Comparison of ENCODE assay signal across 8 cellular contexts in the genomic region with DNA sequence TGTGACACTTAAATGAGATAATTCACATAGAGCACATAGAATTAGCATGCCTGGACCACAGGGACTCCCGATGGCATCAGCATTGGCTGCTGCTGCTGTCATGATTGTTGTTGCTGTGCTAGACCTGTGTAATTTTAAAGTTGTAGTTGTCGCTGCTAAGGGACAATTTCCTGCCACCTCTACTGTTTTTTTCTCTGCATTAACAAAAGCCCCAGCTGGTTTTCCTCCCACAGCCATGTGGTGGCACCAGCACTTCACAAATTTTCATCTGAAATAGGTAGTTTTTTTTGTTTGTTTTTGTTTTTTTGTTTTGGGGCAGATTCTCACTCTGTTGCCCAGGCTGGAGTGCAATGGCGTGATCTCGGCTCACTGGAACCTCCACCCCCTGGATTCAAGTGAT. TPM values are rescaled to one million over a fixed set of nuclear protein-coding genes. Genes with fewer than 3 reads are reported as not detected.
A peak's percentile ranks its signal among the peaks of the same experiment; 100 is the strongest.
DNase-seq lines count a peak whose midpoint lies in the region; ATAC-seq and TF ChIP-seq lines count a peak whose summit lies in the region.

No MANE protein-coding gene starts in this region.

- TF ChIP-seq POLR2A in adrenal gland (IDR thresholded peaks at IDR 0.05), result no peak

- ATAC-seq in HG03342 (IDR thresholded peaks at IDR 0.05; ENCODE audit: unreplicated experiment) (peak; percentile 74), GM18907 (IDR thresholded peaks at IDR 0.05; ENCODE audit: unreplicated experiment) (no peak)

- intact Hi-C loops in adrenal gland (cut with DNase I), result loop anchor here (5.0 to 10.0 kb wide), 2 partner anchors 59 to 122 kb away; no protein-coding TSS in a partner anchor

- DNase-seq in AG08395 (ENCODE audit: low spot score) (peak; percentile 26), GM12864 (ENCODE audit: low read depth) (peak; percentile 21), RPMI7951 (ENCODE audit: low read depth) (peak; percentile 37), adrenal gland (peak in 6 of 7 donors; percentile 25 to 73 (median 46)), iPS-NIHi11 (ENCODE audit: low spot score) (peak; percentile 59)
- DNase-seq in stimulated activated CD4-positive, alpha-beta T cell treated with anti-CD3 and anti-CD28 coated beads, Interleukin-4, amount 100 ng/mL, for 4 hours, result peak; percentile 5 to 15

- H3K27ac ChIP-seq in adrenal gland, result no peak overlapping the region

- H3K9me3 ChIP-seq in adrenal gland (replicated peaks in 1 of 3), result no peaks in the 10 kb centered on the region

- peak; percentile 59 for TF ChIP-seq CTCF in GM12864 (IDR thresholded peaks at IDR 0.05; ENCODE audit: low read depth, low read length, missing control alignments)
- TF ChIP-seq CTCF in adrenal gland (IDR thresholded peaks at IDR 0.05), result peak; percentile 33 to 77 (median 63)

- H3K4me3 ChIP-seq in GM12864 (ENCODE audit: low read depth, low read length) (no peak overlapping the region), adrenal gland (no peak overlapping the region)

- WGBS in adrenal gland, 4 donors, result 7 to 14% (median 11%) methylated on average over 4 of the region's 4 CpGs

- no peaks in the 10 kb centered on the region for H3K36me3 ChIP-seq in adrenal gland (replicated peaks in 1 of 2)

- H3K4me1 ChIP-seq in adrenal gland (replicated peaks in 1 of 2), result peaks cover 0 to 6% of the 10 kb centered on the region in 2 donors

- H3K27me3 ChIP-seq in adrenal gland, result no peaks in the 10 kb centered on the region

RNA-seq across cellular contexts. Expression of a gene that starts 25.4 kb away (rescaled TPM):
- 13.2 and 13.6 TPM in 2 replicates for total RNA-seq in RPMI7951 (2014; rRNA removed; shearing (Covaris generic))
- 10 to 100 TPM; 12.7 to 49.5 (median 21.1) TPM for total RNA-seq in adrenal gland
- polyA plus RNA-seq in adrenal gland, result 10 to 100 TPM; 24.0 to 42.6 (median 35.8) TPM

RNA-seq across cellular contexts. Expression of a gene that starts 26.4 kb away (rescaled TPM):
- total RNA-seq in RPMI7951 (2014; rRNA removed; shearing (Covaris generic)), result not detected in 2 replicates
- not detected for total RNA-seq in adrenal gland
- not detected for polyA plus RNA-seq in adrenal gland

RNA-seq across cellular contexts. Expression of a gene that starts 26.4 kb away (rescaled TPM):
- total RNA-seq in RPMI7951 (2014; rRNA removed; shearing (Covaris generic)), result not detected in 2 replicates
- not detected for total RNA-seq in adrenal gland
- not detected for polyA plus RNA-seq in adrenal gland
